ENCODE assay signal across 1 cellular context in the genomic region with DNA sequence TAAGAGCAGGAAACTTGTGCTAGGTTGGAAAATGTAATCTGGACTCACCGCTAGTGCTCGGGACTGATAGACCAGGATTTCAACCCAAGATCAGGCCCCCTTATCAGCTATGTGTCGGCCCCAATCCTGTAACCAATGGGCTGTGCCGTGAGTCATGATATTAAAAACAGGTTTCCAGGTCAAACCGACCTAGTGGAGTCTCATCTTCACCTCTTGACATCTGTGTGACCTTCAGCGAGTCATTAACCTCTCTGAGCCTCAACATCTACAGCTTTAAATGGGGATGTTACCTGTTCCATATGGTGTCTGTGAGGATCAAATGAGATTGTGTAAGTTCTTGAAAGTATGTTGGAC.
A peak's percentile ranks its signal among the peaks of the same experiment; 100 is the strongest.
TF ChIP-seq lines count a peak whose summit lies in the region.

No MANE protein-coding gene starts in this region.

TF ChIP-seq in K562, 482 proteins besides CTCF, POLR2A, EP300 and RAD21 (continued from another document):
- no peak for TF ChIP-seq CUX1 (CRISPR knock-in tag; IDR thresholded peaks at IDR 0.05)
- TF ChIP-seq ARID1B (IDR thresholded peaks at IDR 0.05), result peak; percentile 48
- TF ChIP-seq MITF (IDR thresholded peaks at IDR 0.05), result no peak
- TF ChIP-seq, protein P1, sequence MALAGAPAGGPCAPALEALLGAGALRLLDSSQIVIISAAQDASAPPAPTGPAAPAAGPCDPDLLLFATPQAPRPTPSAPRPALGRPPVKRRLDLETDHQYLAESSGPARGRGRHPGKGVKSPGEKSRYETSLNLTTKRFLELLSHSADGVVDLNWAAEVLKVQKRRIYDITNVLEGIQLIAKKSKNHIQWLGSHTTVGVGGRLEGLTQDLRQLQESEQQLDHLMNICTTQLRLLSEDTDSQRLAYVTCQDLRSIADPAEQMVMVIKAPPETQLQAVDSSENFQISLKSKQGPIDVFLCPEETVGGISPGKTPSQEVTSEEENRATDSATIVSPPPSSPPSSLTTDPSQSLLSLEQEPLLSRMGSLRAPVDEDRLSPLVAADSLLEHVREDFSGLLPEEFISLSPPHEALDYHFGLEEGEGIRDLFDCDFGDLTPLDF (CRISPR knock-in tag; IDR thresholded peaks at IDR 0.05), result no peak
- TF ChIP-seq ELF1 (tag; IDR thresholded peaks at IDR 0.05), result no peak
- TF ChIP-seq LCOR (CRISPR knock-in tag; IDR thresholded peaks at IDR 0.05), result no peak
- no peak for TF ChIP-seq TFAM (CRISPR knock-in tag; conservative IDR thresholded peaks at IDR 0.05)
- TF ChIP-seq DIDO1 (tag; IDR thresholded peaks at IDR 0.05; ENCODE audit: low read depth), result no peak
